Comparison of ENCODE assay signal across 16 cellular contexts in the genomic region with DNA sequence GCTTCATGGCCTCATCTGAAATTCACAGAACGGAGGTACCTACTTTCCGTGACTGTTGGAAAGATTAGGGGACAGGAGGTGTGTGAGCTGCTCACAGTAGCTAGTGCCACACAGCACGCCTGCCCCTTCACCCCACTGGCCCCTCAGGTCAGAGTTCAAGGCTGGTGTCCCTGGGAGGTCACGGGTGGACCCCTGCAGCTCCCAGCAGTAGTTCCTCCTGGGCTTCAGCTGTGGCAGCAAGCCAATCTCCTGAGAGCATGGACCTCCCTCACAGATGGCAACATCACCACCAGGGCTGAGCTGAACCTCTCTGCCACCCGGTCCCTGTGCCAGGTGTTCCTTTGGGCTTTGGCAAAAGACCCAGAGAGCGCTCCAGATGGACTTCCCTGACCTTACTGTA. TPM values are rescaled to one million over a fixed set of nuclear protein-coding genes. Genes with fewer than 3 reads are reported as not detected.
DNase-seq lines count a peak whose midpoint lies in the region; ATAC-seq and TF ChIP-seq lines count a peak whose summit lies in the region.
"Had no signal": no experiment of that assay in that cellular context is flagged by ENCODE, and none has a peak within 500 bp of the region (broad histone marks: within the 10 kb centered on the region; RNA-seq: fewer than 3 reads in every experiment).

No MANE protein-coding gene starts in this region.

- peaks cover 42% of the 10 kb centered on the region for H3K4me1 ChIP-seq in BLaER1

- POLR2A ChIA-PET in T-cell (lab: Charles Lee) = interaction anchor here in 1 of 2 donors (0.6 kb wide), 1 partner anchor 79 kb away, joined by 3 read pairs; no protein-coding TSS in a partner anchor

- H3K9me3 Mint-ChIP-seq in T-cell (no peaks in the 10 kb centered on the region), memory B cell (no peaks in the 10 kb centered on the region), endothelial cell (ENCODE audit: unreplicated experiment) (no peaks in the 10 kb centered on the region)

- H3K4me3 Mint-ChIP-seq in T-cell = peak overlapping the region; percentile 85 to 91 (median 91)
- H3K4me3 Mint-ChIP-seq in memory B cell = no peak overlapping the region
- H3K4me3 Mint-ChIP-seq in endothelial cell (ENCODE audit: unreplicated experiment) = no peak overlapping the region

- peak overlapping the region; percentile 94; the same call in 1 of the 2 replicates for H3K9ac ChIP-seq in BLaER1

- no peaks in the 10 kb centered on the region for H3K27me3 Mint-ChIP-seq in T-cell
- H3K27me3 Mint-ChIP-seq in memory B cell = no peaks in the 10 kb centered on the region
- H3K27me3 Mint-ChIP-seq in endothelial cell (ENCODE audit: unreplicated experiment) = peaks cover 1% of the 10 kb centered on the region

- no peak overlapping the region for H3K27ac ChIP-seq in BLaER1
- H3K27ac ChIP-seq: suprapubic skin had no signal

- no peaks in the 10 kb centered on the region for H3K36me3 Mint-ChIP-seq in T-cell
- H3K36me3 Mint-ChIP-seq in memory B cell = peaks cover 2% of the 10 kb centered on the region
- no peaks in the 10 kb centered on the region for H3K36me3 Mint-ChIP-seq in endothelial cell (ENCODE audit: low read depth, unreplicated experiment)

- H3K4me2 ChIP-seq in BLaER1 = peak overlapping the region; percentile 89

- peak; percentile 93 for DNase-seq in DMS 273 (lab: John Stamatoyannopoulos, UW; ENCODE audit: unreplicated experiment)
- no peak for DNase-seq in T-cell
- no peak for DNase-seq in memory B cell (ENCODE audit: low spot score in 2 of 2)
- no peak for DNase-seq in NCI-H146 treated with DMSO at 0.1 percent for 48 hours (lab: John Stamatoyannopoulos, UW; ENCODE audit: unreplicated experiment)
- DNase-seq in endothelial cell (ENCODE audit: low spot score) = no peak
- DNase-seq: activated CD4-positive, CD25-positive, alpha-beta regulatory T cell; anterior cingulate cortex; cortex of kidney; GDM1; left colon; MM.1S; NCI-H2029 had no signal

- peaks cover 82% of the 10 kb centered on the region for H4K20me1 ChIP-seq in BLaER1

- H3K4me1 Mint-ChIP-seq in T-cell (peaks cover 26 to 35% (median 27%) of the 10 kb centered on the region in 3 donors), memory B cell (peaks cover 13% of the 10 kb centered on the region), endothelial cell (ENCODE audit: unreplicated experiment) (peaks cover 5% of the 10 kb centered on the region)

- CTCF ChIA-PET in T-cell (lab: Charles Lee) = no interaction called here

- H3K9me3 ChIP-seq in BLaER1 = peaks cover 33% of the 10 kb centered on the region
- H3K9me3 ChIP-seq: suprapubic skin had no signal

- H3K36me3 ChIP-seq in BLaER1 = peaks cover 66% of the 10 kb centered on the region

- no peak for TF ChIP-seq CTCF in endothelial cell (IDR thresholded peaks at IDR 0.05; ENCODE audit: unreplicated experiment)

- H3K27ac Mint-ChIP-seq in T-cell (no peak overlapping the region), memory B cell (peak overlapping the region; percentile 97), endothelial cell (ENCODE audit: unreplicated experiment) (no peak overlapping the region)

- H3K27me3 ChIP-seq in BLaER1 = peaks cover 37% of the 10 kb centered on the region
- H3K27me3 ChIP-seq: suprapubic skin had no signal

- no peak for ATAC-seq in T-cell (replicated peaks in 1 of 4)
- no peak for ATAC-seq in memory B cell (ENCODE audit: low read depth)
- no peak for ATAC-seq in GM21447 (IDR thresholded peaks at IDR 0.05; ENCODE audit: unreplicated experiment)
- ATAC-seq: esophagus mucosa, left colon had no signal

- no peak overlapping the region for H3K4me3 ChIP-seq in BLaER1

RNA-seq across cellular contexts. Expression of a gene that starts 1.8 kb away (rescaled TPM):
- 10 to 100 TPM; 47.7 to 54.6 (median 51.8) TPM for total RNA-seq in T-cell
- 43.3 TPM for total RNA-seq in endothelial cell (ENCODE audit: unreplicated experiment)

RNA-seq across cellular contexts. Expression of a gene that starts 2.1 kb away (rescaled TPM):
- total RNA-seq in T-cell (100 to 1,000 TPM; 179 to 221 (median 209) TPM), endothelial cell (ENCODE audit: unreplicated experiment) (243 TPM)

RNA-seq across cellular contexts. Expression of a gene that starts 11.5 kb away (rescaled TPM):
- not detected for total RNA-seq in T-cell
- total RNA-seq in endothelial cell (ENCODE audit: unreplicated experiment) = 0.18 TPM

RNA-seq across cellular contexts. Expression of a gene that starts 28.3 kb away (rescaled TPM):
- total RNA-seq in T-cell (under 1 TPM in 4 of 5 donors, not detected in 1; 0.28 to 0.47 (median 0.43) TPM), endothelial cell (ENCODE audit: unreplicated experiment) (11.2 TPM)

RNA-seq across cellular contexts. Expression of a gene that starts 38.0 kb away (rescaled TPM):
- total RNA-seq in T-cell (10 to 100 TPM in 2 of 5 donors, 1 to 10 TPM in 3; 3.7 to 51.3 (median 9.0) TPM), endothelial cell (ENCODE audit: unreplicated experiment) (2.6 TPM)

Comparison
In these comparisons a context has a peak if more than half of its experiments do, and no peak if none do; other contexts are left out.
1. H3K4me3 Mint-ChIP-seq: peak in T-cell (3 of 3); none in memory B cell (single experiment) and endothelial cell (single experiment).